In the genomic region with DNA sequence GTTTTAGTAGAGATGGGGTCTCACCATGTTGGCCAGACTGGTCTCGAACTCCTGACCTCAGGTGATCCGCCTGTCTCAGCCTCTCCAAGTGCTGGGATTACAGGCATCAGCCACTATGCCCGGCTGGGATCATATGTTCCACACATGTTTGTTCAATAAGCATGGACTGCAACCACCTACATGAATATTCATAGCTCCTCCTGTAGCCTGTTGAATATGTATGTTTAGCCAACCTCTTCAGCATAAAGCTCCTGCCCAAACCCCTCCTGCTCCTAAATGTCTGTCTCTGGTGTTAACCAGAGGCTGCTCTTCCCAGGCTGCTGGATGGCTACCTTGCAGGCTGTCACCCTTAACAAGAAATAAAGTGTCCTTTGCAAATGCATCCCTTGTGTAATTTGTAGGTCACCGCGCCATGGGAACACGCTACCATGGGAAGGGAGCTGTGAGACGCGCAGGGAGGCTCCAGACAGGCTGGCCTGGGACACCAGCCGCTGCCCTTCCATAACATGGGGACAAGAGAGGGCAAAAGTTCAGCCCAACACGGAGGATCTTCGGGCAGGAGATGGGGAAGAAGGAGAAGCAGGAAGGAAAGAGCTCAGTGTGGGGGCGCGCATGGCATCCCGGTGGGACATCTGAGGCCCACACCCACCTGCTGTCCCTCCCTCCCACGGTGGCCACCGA, we compare ENCODE assay signal across 9 cellular contexts. TPM values are rescaled to one million over a fixed set of nuclear protein-coding genes. Genes with fewer than 3 reads are reported as not detected.
DNase-seq lines count a peak whose midpoint lies in the region; ATAC-seq, FAIRE-seq and TF ChIP-seq lines count a peak whose summit lies in the region.
"Not testable (repeated sequence)": the region's sequence is repeated elsewhere in the genome, so short reads cannot be mapped to it uniquely, and the experiment has no call there.
"Had no signal": no experiment of that assay in that cellular context is flagged by ENCODE, and none has a peak within 500 bp of the region (broad histone marks: within the 10 kb centered on the region; RNA-seq: fewer than 3 reads in every experiment).

No MANE protein-coding gene starts in this region.

- H3K9me3 Mint-ChIP-seq in activated naive CD8-positive, alpha-beta T cell treated with anti-CD3 and anti-CD28 coated beads for 36 hours; progenitor cell of endocrine pancreas (ENCODE audit: low read depth): not testable (repeated sequence)

- intact Hi-C loops in HepG2 (cut with micrococcal nuclease; ENCODE audit: unreplicated experiment), result not testable (repeated sequence)

- peaks cover 42% of the 10 kb centered on the region for H3K4me1 Mint-ChIP-seq in activated naive CD8-positive, alpha-beta T cell treated with anti-CD3 and anti-CD28 coated beads for 36 hours
- H3K4me1 Mint-ChIP-seq in progenitor cell of endocrine pancreas (ENCODE audit: low read depth), result peaks cover 11% of the 10 kb centered on the region

- H3K79me2 ChIP-seq in HepG2 (ENCODE audit: insufficient read depth, low read length), result not testable (repeated sequence)

- H4K20me1 ChIP-seq in HepG2 (ENCODE audit: insufficient read depth, low read length), result not testable (repeated sequence)

- FAIRE-seq in HepG2 (lab: Jason Lieb, UNC), result not testable (repeated sequence)

- POLR2A ChIA-PET in HepG2 (lab: Yijun Ruan, JAX), result interaction anchor here (0.8 kb wide), 1 partner anchor 150 kb away, joined by 3 read pairs; no protein-coding TSS in a partner anchor

- not testable (repeated sequence) for BruUV-seq in HepG2 (replicated peaks; lab: Mats Ljungman, UMichigan)

- in situ Hi-C loops in HepG2 (cut with HindIII; ENCODE audit: extremely low pct_ligation_motif_present, low pct_unique_long_range_greater_than_20kb), result not testable (repeated sequence)

- CTCF ChIA-PET in HepG2 (lab: Yijun Ruan, JAX; ENCODE audit: low intra/inter-chr PET ratio, low total read pairs), result not testable (repeated sequence)

- peak overlapping the region; percentile 96 for H3K27ac Mint-ChIP-seq in activated naive CD8-positive, alpha-beta T cell treated with anti-CD3 and anti-CD28 coated beads for 36 hours
- H3K27ac Mint-ChIP-seq in progenitor cell of endocrine pancreas, result not testable (repeated sequence)

- not testable (repeated sequence) for TF ChIP-seq RAD21 in HepG2 (CRISPR knock-in tag; IDR thresholded peaks at IDR 0.05)

- not testable (repeated sequence) for H2AFZ ChIP-seq in HepG2 (ENCODE audit: low read length)

- not testable (repeated sequence) for H3K27me3 Mint-ChIP-seq in activated naive CD8-positive, alpha-beta T cell treated with anti-CD3 and anti-CD28 coated beads for 36 hours; progenitor cell of endocrine pancreas

- TF ChIP-seq CTCF in HepG2 (CRISPR knock-in tag; IDR thresholded peaks at IDR 0.05); progenitor cell of endocrine pancreas (IDR thresholded peaks at IDR 0.05; ENCODE audit: unreplicated experiment): not testable (repeated sequence)

- not testable (repeated sequence) for H3K36me3 ChIP-seq in SJCRH30; esophagus (ENCODE audit: control insufficient read depth in 2 of 2, insufficient read depth in 2 of 2, low read length in 1 of 2); HepG2 (replicated peaks in 1 of 2; ENCODE audit: control insufficient read depth in 1 of 2, insufficient read depth in 2 of 2, low read length in 2 of 2); urinary bladder (ENCODE audit: insufficient read depth)

- not testable (repeated sequence) for H3K27ac ChIP-seq in SJCRH30; HepG2 (ENCODE audit: extremely low read length, insufficient read depth, low read length)
- H3K27ac ChIP-seq in esophagus (ENCODE audit: low read depth in 2 of 2, low read length in 1 of 2) (peak overlapping the region; percentile 31 to 51), urinary bladder (ENCODE audit: low read depth) (peak overlapping the region; percentile 63)

- TF ChIP-seq EP300 in HepG2 (IDR thresholded peaks at IDR 0.05; ENCODE audit: low read depth in 2 of 2, low read length in 2 of 2); HepG2 (CRISPR knock-in tag; IDR thresholded peaks at IDR 0.05; ENCODE audit: borderline replicate concordance): not testable (repeated sequence)

- not testable (repeated sequence) for H3K9me3 ChIP-seq in SJCRH30 (replicated peaks); esophagus (ENCODE audit: control insufficient read depth in 2 of 2, insufficient read depth in 1 of 2, low read depth in 1 of 2, low read length in 1 of 2); HepG2 (ENCODE audit: low read length)

- not testable (repeated sequence) for TF ChIP-seq POLR2A in HepG2 (IDR thresholded peaks at IDR 0.05; ENCODE audit: insufficient read depth in 1 of 2, low read depth in 2 of 2, low read length in 2 of 2)

- not testable (repeated sequence) for H3K27me3 ChIP-seq in SJCRH30; esophagus (ENCODE audit: control insufficient read depth in 1 of 2, insufficient read depth in 2 of 2, low read length in 2 of 2); HepG2 (ENCODE audit: control insufficient read depth in 1 of 2, insufficient read depth in 2 of 2, low read length in 2 of 2)

- H3K4me3 Mint-ChIP-seq in activated naive CD8-positive, alpha-beta T cell treated with anti-CD3 and anti-CD28 coated beads for 36 hours, result peak overlapping the region; percentile 94
- peak overlapping the region; percentile 63 for H3K4me3 Mint-ChIP-seq in progenitor cell of endocrine pancreas (ENCODE audit: low read depth)

- H3K4me1 ChIP-seq in SJCRH30; esophagus (ENCODE audit: control insufficient read depth in 2 of 2, insufficient read depth in 2 of 2, low read length in 1 of 2); urinary bladder (ENCODE audit: insufficient read depth): not testable (repeated sequence)
- H3K4me1 ChIP-seq in HepG2 (ENCODE audit: insufficient read depth, low read length), result peaks cover 25% of the 10 kb centered on the region

- H3K4me2 ChIP-seq in HepG2 (ENCODE audit: low read depth, low read length), result peak overlapping the region; percentile 27; the same call in 1 of the 2 replicates

- 49 to 53% methylated on average over 15 to 16 of the region's 16 CpGs for WGBS in esophagus, 2 donors
- 74% methylated on average over 12 of the region's 16 CpGs for WGBS in HepG2 (ENCODE audit: low lambda C conversion rate)
- WGBS in urinary bladder, result 47% methylated on average over 16 of the region's 16 CpGs

- peaks cover 17% of the 10 kb centered on the region for H3K36me3 Mint-ChIP-seq in activated naive CD8-positive, alpha-beta T cell treated with anti-CD3 and anti-CD28 coated beads for 36 hours
- H3K36me3 Mint-ChIP-seq in progenitor cell of endocrine pancreas (ENCODE audit: insufficient read depth), result not testable (repeated sequence)

- peak; percentile 4 for ATAC-seq in HG03108 (IDR thresholded peaks at IDR 0.05; ENCODE audit: unreplicated experiment)
- ATAC-seq in HepG2, result not testable (repeated sequence)

- peak overlapping the region; percentile 45; the same call in 1 of the 2 replicates for H3K4me3 ChIP-seq in GM08714 (ENCODE audit: low read length)
- peak overlapping the region; percentile 30; the same call in 1 of the 2 replicates for H3K4me3 ChIP-seq in SJCRH30
- not testable (repeated sequence) for H3K4me3 ChIP-seq in esophagus (ENCODE audit: low read depth in 1 of 2, low read length in 2 of 2); HepG2 (replicated peaks in 1 of 3; ENCODE audit: insufficient read depth in 1 of 3, low read depth in 2 of 3, low read length in 3 of 3); urinary bladder (ENCODE audit: low read depth, low read length)

- H3K9ac ChIP-seq in HepG2 (ENCODE audit: insufficient read depth, low read depth, low read length), result not testable (repeated sequence)

- not testable (repeated sequence) for DNase-seq in SJCRH30; activated naive CD8-positive, alpha-beta T cell treated with anti-CD3 and anti-CD28 coated beads for 36 hours; HepG2 (ENCODE audit: low spot score); progenitor cell of endocrine pancreas (ENCODE audit: low spot score, unreplicated experiment)

RNA-seq across cellular contexts. Expression of a gene that starts 0.8 kb away (rescaled TPM):
- total RNA-seq in SJCRH30 (2014; rRNA removed; shearing (Covaris generic)), result not detected in 2 replicates
- total RNA-seq in activated naive CD8-positive, alpha-beta T cell treated with anti-CD3 and anti-CD28 coated beads for 36 hours, result 10 to 100 TPM; 23.1 to 24.1 TPM
- under 1 TPM; 0.53 to 0.73 TPM for polyA plus RNA-seq in esophagus
- total RNA-seq in HepG2 (2016; rRNA removed; fragmentation: Illumina TruSeq; extraction: Trizol), result 0.21 and 0.24 TPM in 2 replicates
- total RNA-seq in HepG2 (2016; cell fraction: cytosol; rRNA removed; fragmentation: Illumina TruSeq; extraction: Trizol; ENCODE audit: low read depth), result 0.26 TPM in 1 of 2 replicates, not detected in the other
- 0.22 and 0.54 TPM in 2 replicates for total RNA-seq in HepG2 (2016; cell fraction: insoluble cytoplasmic fraction; rRNA removed; fragmentation: Illumina TruSeq; extraction: Trizol)
- 0.25 and 0.28 TPM in 2 replicates for total RNA-seq in HepG2 (2016; cell fraction: membrane; rRNA removed; fragmentation: Illumina TruSeq; extraction: Trizol)
- total RNA-seq in HepG2 (2016; cell fraction: nucleus; rRNA removed; fragmentation: Illumina TruSeq; extraction: Trizol), result 0.22 and 0.25 TPM in 2 replicates
- 0.61 and 1.0 TPM in 2 replicates for polyA plus RNA-seq in HepG2 (2011; rRNA removed)
- polyA plus RNA-seq in HepG2 (2011; cell fraction: cytosol; rRNA removed), result 0.47 and 1.0 TPM in 2 replicates
- polyA plus RNA-seq in HepG2 (2011; cell fraction: nucleus; rRNA removed), result 1.8 and 2.7 TPM in 2 replicates
- 0.52 and 1.0 TPM in 2 replicates for polyA plus RNA-seq in HepG2 (2012)
- polyA plus RNA-seq in HepG2 (2016; cell fraction: cytosol; fragmentation: Illumina TruSeq; extraction: Trizol; ENCODE audit: low read depth), result not detected in 2 replicates
- polyA plus RNA-seq in HepG2 (2016; cell fraction: insoluble cytoplasmic fraction; fragmentation: Illumina TruSeq; extraction: Trizol; ENCODE audit: low read depth), result 0.23 TPM in 1 of 2 replicates, not detected in the other
- polyA plus RNA-seq in HepG2 (2016; cell fraction: membrane; fragmentation: Illumina TruSeq; extraction: Trizol; ENCODE audit: low read depth), result not detected in 2 replicates
- 0.73 and 2.3 TPM in 2 replicates for polyA plus RNA-seq in HepG2 (2016; cell fraction: nucleus; fragmentation: Illumina TruSeq; extraction: Trizol; ENCODE audit: insufficient read depth, low read depth)
- 0.16 and 0.66 TPM in 2 replicates for polyA minus RNA-seq in HepG2 (2011; rRNA and poly(A)+ RNA removed; ENCODE audit: low replicate concordance)
- polyA minus RNA-seq in HepG2 (2011; cell fraction: cytosol; rRNA and poly(A)+ RNA removed), result 0.97 and 1.5 TPM in 2 replicates
- polyA minus RNA-seq in HepG2 (2011; cell fraction: nucleus; rRNA and poly(A)+ RNA removed), result 0.64 and 1.4 TPM in 2 replicates
- total RNA-seq in progenitor cell of endocrine pancreas, result 2.0 and 2.4 TPM in 2 replicates
- total RNA-seq in urinary bladder, result 1.3 TPM
- polyA plus RNA-seq in urinary bladder, result 2.7 TPM

RNA-seq across cellular contexts. Expression of a gene that starts 6.1 kb away (rescaled TPM):
- total RNA-seq in SJCRH30 (2014; rRNA removed; shearing (Covaris generic)), result 2.3 and 2.6 TPM in 2 replicates
- 10 to 100 TPM; 61.6 to 63.1 TPM for total RNA-seq in activated naive CD8-positive, alpha-beta T cell treated with anti-CD3 and anti-CD28 coated beads for 36 hours
- polyA plus RNA-seq in esophagus, result 10 to 100 TPM; 16.2 to 20.1 TPM
- 8.9 and 10.8 TPM in 2 replicates for total RNA-seq in HepG2 (2016; rRNA removed; fragmentation: Illumina TruSeq; extraction: Trizol)
- total RNA-seq in HepG2 (2016; cell fraction: cytosol; rRNA removed; fragmentation: Illumina TruSeq; extraction: Trizol; ENCODE audit: low read depth), result 1.9 and 2.3 TPM in 2 replicates
- 9.1 and 9.5 TPM in 2 replicates for total RNA-seq in HepG2 (2016; cell fraction: insoluble cytoplasmic fraction; rRNA removed; fragmentation: Illumina TruSeq; extraction: Trizol)
- total RNA-seq in HepG2 (2016; cell fraction: membrane; rRNA removed; fragmentation: Illumina TruSeq; extraction: Trizol), result 5.7 and 5.9 TPM in 2 replicates
- total RNA-seq in HepG2 (2016; cell fraction: nucleus; rRNA removed; fragmentation: Illumina TruSeq; extraction: Trizol), result 3.8 and 5.4 TPM in 2 replicates
- 20.4 and 27.6 TPM in 2 replicates for polyA plus RNA-seq in HepG2 (2011; rRNA removed)
- 20.1 and 23.3 TPM in 2 replicates for polyA plus RNA-seq in HepG2 (2011; cell fraction: cytosol; rRNA removed)
- polyA plus RNA-seq in HepG2 (2011; cell fraction: nucleus; rRNA removed), result 8.9 and 10.6 TPM in 2 replicates
- 17.1 and 44.0 TPM in 2 replicates for polyA plus RNA-seq in HepG2 (2012)
- polyA plus RNA-seq in HepG2 (2016; cell fraction: cytosol; fragmentation: Illumina TruSeq; extraction: Trizol; ENCODE audit: low read depth), result 4.5 and 5.1 TPM in 2 replicates
- polyA plus RNA-seq in HepG2 (2016; cell fraction: insoluble cytoplasmic fraction; fragmentation: Illumina TruSeq; extraction: Trizol; ENCODE audit: low read depth), result 20.9 and 22.5 TPM in 2 replicates
- 9.5 and 11.6 TPM in 2 replicates for polyA plus RNA-seq in HepG2 (2016; cell fraction: membrane; fragmentation: Illumina TruSeq; extraction: Trizol; ENCODE audit: low read depth)
- 13.5 TPM in 2 replicates for polyA plus RNA-seq in HepG2 (2016; cell fraction: nucleus; fragmentation: Illumina TruSeq; extraction: Trizol; ENCODE audit: insufficient read depth, low read depth)
- 2.2 and 31.0 TPM in 2 replicates for polyA minus RNA-seq in HepG2 (2011; rRNA and poly(A)+ RNA removed; ENCODE audit: low replicate concordance)
- 11.6 and 14.5 TPM in 2 replicates for polyA minus RNA-seq in HepG2 (2011; cell fraction: cytosol; rRNA and poly(A)+ RNA removed)
- 4.6 and 5.6 TPM in 2 replicates for polyA minus RNA-seq in HepG2 (2011; cell fraction: nucleus; rRNA and poly(A)+ RNA removed)
- total RNA-seq in progenitor cell of endocrine pancreas, result 4.2 and 7.0 TPM in 2 replicates
- 8.1 TPM for total RNA-seq in urinary bladder
- polyA plus RNA-seq in urinary bladder, result 28.9 TPM

RNA-seq across cellular contexts. Expression of a gene that starts 20.6 kb away (rescaled TPM):
- total RNA-seq in SJCRH30 (2014; rRNA removed; shearing (Covaris generic)), result not detected in 2 replicates
- total RNA-seq in activated naive CD8-positive, alpha-beta T cell treated with anti-CD3 and anti-CD28 coated beads for 36 hours, result 10 to 100 TPM; 19.4 to 20.4 TPM
- polyA plus RNA-seq in esophagus (1 to 10 TPM; 1.8 to 5.2 TPM), HepG2 (2011; rRNA removed) (2.7 and 3.7 TPM in 2 replicates), urinary bladder (4.4 TPM)
- total RNA-seq in HepG2 (2016; rRNA removed; fragmentation: Illumina TruSeq; extraction: Trizol) (2.9 and 3.8 TPM in 2 replicates), progenitor cell of endocrine pancreas (23.6 and 25.3 TPM in 2 replicates), urinary bladder (4.7 TPM)
- total RNA-seq in HepG2 (2016; cell fraction: cytosol; rRNA removed; fragmentation: Illumina TruSeq; extraction: Trizol; ENCODE audit: low read depth), result 1.4 and 1.7 TPM in 2 replicates
- total RNA-seq in HepG2 (2016; cell fraction: insoluble cytoplasmic fraction; rRNA removed; fragmentation: Illumina TruSeq; extraction: Trizol), result 2.5 and 3.2 TPM in 2 replicates
- total RNA-seq in HepG2 (2016; cell fraction: membrane; rRNA removed; fragmentation: Illumina TruSeq; extraction: Trizol), result 2.4 and 2.7 TPM in 2 replicates
- 2.2 and 2.7 TPM in 2 replicates for total RNA-seq in HepG2 (2016; cell fraction: nucleus; rRNA removed; fragmentation: Illumina TruSeq; extraction: Trizol)
- 2.5 and 3.1 TPM in 2 replicates for polyA plus RNA-seq in HepG2 (2011; cell fraction: cytosol; rRNA removed)
- 2.8 and 2.9 TPM in 2 replicates for polyA plus RNA-seq in HepG2 (2011; cell fraction: nucleus; rRNA removed)
- 2.3 and 3.7 TPM in 2 replicates for polyA plus RNA-seq in HepG2 (2012)
- 0.87 and 1.3 TPM in 2 replicates for polyA plus RNA-seq in HepG2 (2016; cell fraction: cytosol; fragmentation: Illumina TruSeq; extraction: Trizol; ENCODE audit: low read depth)
- 4.1 and 4.3 TPM in 2 replicates for polyA plus RNA-seq in HepG2 (2016; cell fraction: insoluble cytoplasmic fraction; fragmentation: Illumina TruSeq; extraction: Trizol; ENCODE audit: low read depth)
- polyA plus RNA-seq in HepG2 (2016; cell fraction: membrane; fragmentation: Illumina TruSeq; extraction: Trizol; ENCODE audit: low read depth), result 2.4 and 2.5 TPM in 2 replicates
- polyA plus RNA-seq in HepG2 (2016; cell fraction: nucleus; fragmentation: Illumina TruSeq; extraction: Trizol; ENCODE audit: insufficient read depth, low read depth), result 2.7 and 3.3 TPM in 2 replicates
- polyA minus RNA-seq in HepG2 (2011; rRNA and poly(A)+ RNA removed; ENCODE audit: low replicate concordance), result 0.51 and 24.4 TPM in 2 replicates
- 4.1 and 7.8 TPM in 2 replicates for polyA minus RNA-seq in HepG2 (2011; cell fraction: cytosol; rRNA and poly(A)+ RNA removed)
- polyA minus RNA-seq in HepG2 (2011; cell fraction: nucleus; rRNA and poly(A)+ RNA removed), result 6.4 and 12.6 TPM in 2 replicates

RNA-seq across cellular contexts. Expression of a gene that starts 38.0 kb away (rescaled TPM):
- 15.8 and 16.6 TPM in 2 replicates for total RNA-seq in SJCRH30 (2014; rRNA removed; shearing (Covaris generic))
- total RNA-seq in activated naive CD8-positive, alpha-beta T cell treated with anti-CD3 and anti-CD28 coated beads for 36 hours, result 1 to 10 TPM; 3.4 TPM
- polyA plus RNA-seq in esophagus, result 1 to 10 TPM; 3.4 to 4.6 TPM
- 8.8 and 13.9 TPM in 2 replicates for total RNA-seq in HepG2 (2016; rRNA removed; fragmentation: Illumina TruSeq; extraction: Trizol)
- total RNA-seq in HepG2 (2016; cell fraction: cytosol; rRNA removed; fragmentation: Illumina TruSeq; extraction: Trizol; ENCODE audit: low read depth), result 1.5 and 2.7 TPM in 2 replicates
- 8.7 and 13.4 TPM in 2 replicates for total RNA-seq in HepG2 (2016; cell fraction: insoluble cytoplasmic fraction; rRNA removed; fragmentation: Illumina TruSeq; extraction: Trizol)
- 3.5 and 3.8 TPM in 2 replicates for total RNA-seq in HepG2 (2016; cell fraction: membrane; rRNA removed; fragmentation: Illumina TruSeq; extraction: Trizol)
- total RNA-seq in HepG2 (2016; cell fraction: nucleus; rRNA removed; fragmentation: Illumina TruSeq; extraction: Trizol), result 4.5 and 4.8 TPM in 2 replicates
- 4.3 and 6.7 TPM in 2 replicates for polyA plus RNA-seq in HepG2 (2011; rRNA removed)
- 7.1 and 9.4 TPM in 2 replicates for polyA plus RNA-seq in HepG2 (2011; cell fraction: cytosol; rRNA removed)
- 2.7 and 3.5 TPM in 2 replicates for polyA plus RNA-seq in HepG2 (2011; cell fraction: nucleus; rRNA removed)
- polyA plus RNA-seq in HepG2 (2012), result 2.1 and 7.1 TPM in 2 replicates
- polyA plus RNA-seq in HepG2 (2016; cell fraction: cytosol; fragmentation: Illumina TruSeq; extraction: Trizol; ENCODE audit: low read depth), result 3.0 and 3.6 TPM in 2 replicates
- 20.9 and 21.9 TPM in 2 replicates for polyA plus RNA-seq in HepG2 (2016; cell fraction: insoluble cytoplasmic fraction; fragmentation: Illumina TruSeq; extraction: Trizol; ENCODE audit: low read depth)
- polyA plus RNA-seq in HepG2 (2016; cell fraction: membrane; fragmentation: Illumina TruSeq; extraction: Trizol; ENCODE audit: low read depth), result 3.2 and 4.1 TPM in 2 replicates
- 9.6 and 11.7 TPM in 2 replicates for polyA plus RNA-seq in HepG2 (2016; cell fraction: nucleus; fragmentation: Illumina TruSeq; extraction: Trizol; ENCODE audit: insufficient read depth, low read depth)
- polyA minus RNA-seq in HepG2 (2011; rRNA and poly(A)+ RNA removed; ENCODE audit: low replicate concordance), result 9.8 and 29.9 TPM in 2 replicates
- 3.8 and 5.0 TPM in 2 replicates for polyA minus RNA-seq in HepG2 (2011; cell fraction: cytosol; rRNA and poly(A)+ RNA removed)
- 1.2 and 1.6 TPM in 2 replicates for polyA minus RNA-seq in HepG2 (2011; cell fraction: nucleus; rRNA and poly(A)+ RNA removed)
- 10.1 and 12.6 TPM in 2 replicates for total RNA-seq in progenitor cell of endocrine pancreas
- 1.8 TPM for total RNA-seq in urinary bladder
- 1.0 TPM for polyA plus RNA-seq in urinary bladder
- total RNA-seq: occipital lobe had no signal

RNA-seq across cellular contexts. Expression of a gene that starts 57.0 kb away (rescaled TPM):
- not detected in 2 replicates for total RNA-seq in SJCRH30 (2014; rRNA removed; shearing (Covaris generic))
- 10 to 100 TPM; 44.2 to 44.3 TPM for total RNA-seq in activated naive CD8-positive, alpha-beta T cell treated with anti-CD3 and anti-CD28 coated beads for 36 hours
- polyA plus RNA-seq in esophagus, result 1 to 10 TPM; 2.1 to 6.0 TPM
- total RNA-seq in HepG2 (2016; rRNA removed; fragmentation: Illumina TruSeq; extraction: Trizol), result 2.7 and 3.2 TPM in 2 replicates
- 1.5 and 2.0 TPM in 2 replicates for total RNA-seq in HepG2 (2016; cell fraction: cytosol; rRNA removed; fragmentation: Illumina TruSeq; extraction: Trizol; ENCODE audit: low read depth)
- total RNA-seq in HepG2 (2016; cell fraction: insoluble cytoplasmic fraction; rRNA removed; fragmentation: Illumina TruSeq; extraction: Trizol), result 2.0 and 3.4 TPM in 2 replicates
- total RNA-seq in HepG2 (2016; cell fraction: membrane; rRNA removed; fragmentation: Illumina TruSeq; extraction: Trizol), result 2.8 and 3.4 TPM in 2 replicates
- total RNA-seq in HepG2 (2016; cell fraction: nucleus; rRNA removed; fragmentation: Illumina TruSeq; extraction: Trizol), result 2.6 and 3.3 TPM in 2 replicates
- 4.1 and 5.7 TPM in 2 replicates for polyA plus RNA-seq in HepG2 (2011; rRNA removed)
- 3.7 and 4.8 TPM in 2 replicates for polyA plus RNA-seq in HepG2 (2011; cell fraction: cytosol; rRNA removed)
- polyA plus RNA-seq in HepG2 (2011; cell fraction: nucleus; rRNA removed), result 4.2 and 5.2 TPM in 2 replicates
- polyA plus RNA-seq in HepG2 (2012), result 2.9 and 3.6 TPM in 2 replicates
- polyA plus RNA-seq in HepG2 (2016; cell fraction: cytosol; fragmentation: Illumina TruSeq; extraction: Trizol; ENCODE audit: low read depth), result 0.94 and 1.5 TPM in 2 replicates
- 2.4 TPM in 2 replicates for polyA plus RNA-seq in HepG2 (2016; cell fraction: insoluble cytoplasmic fraction; fragmentation: Illumina TruSeq; extraction: Trizol; ENCODE audit: low read depth)
- polyA plus RNA-seq in HepG2 (2016; cell fraction: membrane; fragmentation: Illumina TruSeq; extraction: Trizol; ENCODE audit: low read depth), result 1.9 and 2.3 TPM in 2 replicates
- polyA plus RNA-seq in HepG2 (2016; cell fraction: nucleus; fragmentation: Illumina TruSeq; extraction: Trizol; ENCODE audit: insufficient read depth, low read depth), result 3.0 and 4.1 TPM in 2 replicates
- 0.30 and 5.0 TPM in 2 replicates for polyA minus RNA-seq in HepG2 (2011; rRNA and poly(A)+ RNA removed; ENCODE audit: low replicate concordance)
- polyA minus RNA-seq in HepG2 (2011; cell fraction: cytosol; rRNA and poly(A)+ RNA removed), result 1.5 and 1.9 TPM in 2 replicates
- 4.2 and 7.7 TPM in 2 replicates for polyA minus RNA-seq in HepG2 (2011; cell fraction: nucleus; rRNA and poly(A)+ RNA removed)
- 4.8 and 7.9 TPM in 2 replicates for total RNA-seq in progenitor cell of endocrine pancreas
- total RNA-seq in urinary bladder, result 10.1 TPM
- polyA plus RNA-seq in urinary bladder, result 12.7 TPM
